20 cellular contexts compared by ENCODE assay signal in genomic region chr4:6448476-6449170, GRCh38. TPM values are rescaled to one million over a fixed set of nuclear protein-coding genes. Genes with fewer than 3 reads are reported as not detected.
DNase-seq lines count a peak whose midpoint lies in the region; ATAC-seq and TF ChIP-seq lines count a peak whose summit lies in the region.
"Had no signal": no experiment of that assay in that cellular context is flagged by ENCODE, and none has a peak within 500 bp of the region (broad histone marks: within the 10 kb centered on the region; RNA-seq: fewer than 3 reads in every experiment).

No MANE protein-coding gene starts in this region.

- H3K27ac ChIP-seq in BLaER1 (no peak overlapping the region), RWPE1 (peak overlapping the region; percentile 47), suprapubic skin (peak overlapping the region; percentile 73)
- H3K27ac ChIP-seq in CD8-positive, alpha-beta memory T cell (ENCODE audit: low read depth, low read length), result no peak overlapping the region
- H3K27ac ChIP-seq: HL-60, SK-N-MC had no signal

- H3K4me1 ChIP-seq in BLaER1, result peaks cover 43% of the 10 kb centered on the region
- H3K4me1 ChIP-seq in suprapubic skin, result peaks cover 33% of the 10 kb centered on the region
- no peaks in the 10 kb centered on the region for H3K4me1 ChIP-seq in CD8-positive, alpha-beta memory T cell (ENCODE audit: insufficient read depth, low read length)

- no peaks in the 10 kb centered on the region for H3K4me1 Mint-ChIP-seq in CD8-positive, alpha-beta memory T cell

- H3K27me3 ChIP-seq in BLaER1 (peaks cover 5% of the 10 kb centered on the region; the same call in 1 of the 2 replicates), suprapubic skin (peaks cover 45% of the 10 kb centered on the region)
- H3K27me3 ChIP-seq in CD8-positive, alpha-beta memory T cell (ENCODE audit: insufficient read depth, low read length, poor library complexity, severe bottlenecking), result no peaks in the 10 kb centered on the region

- TF ChIP-seq CTCF in RWPE1 (conservative IDR thresholded peaks at IDR 0.05; ENCODE audit: low read depth) (no peak), suprapubic skin (IDR thresholded peaks at IDR 0.05) (no peak)

- TF ChIP-seq POLR2A in suprapubic skin (IDR thresholded peaks at IDR 0.05), result no peak

- H3K9me3 ChIP-seq in BLaER1 (no peaks in the 10 kb centered on the region), suprapubic skin (no peaks in the 10 kb centered on the region)
- no peaks in the 10 kb centered on the region for H3K9me3 ChIP-seq in CD8-positive, alpha-beta memory T cell (ENCODE audit: low read length)

- H3K4me2 ChIP-seq in BLaER1, result peak overlapping the region; percentile 81

- H3K27ac Mint-ChIP-seq in CD8-positive, alpha-beta memory T cell, result peak overlapping the region in 1 of 8 donors; percentile 75

- H3K36me3 ChIP-seq in BLaER1 (no peaks in the 10 kb centered on the region), suprapubic skin (no peaks in the 10 kb centered on the region)
- no peaks in the 10 kb centered on the region for H3K36me3 ChIP-seq in CD8-positive, alpha-beta memory T cell (ENCODE audit: insufficient read depth, low read length)

- H3K27me3 Mint-ChIP-seq in CD8-positive, alpha-beta memory T cell, result peaks cover 6 to 38% of the 10 kb centered on the region in 2 donors

- H3K4me3 ChIP-seq in BLaER1, result no peak overlapping the region; the same call in 1 of the 2 replicates
- no peak overlapping the region for H3K4me3 ChIP-seq in suprapubic skin
- H3K4me3 ChIP-seq in CD8-positive, alpha-beta memory T cell (ENCODE audit: low read length), result no peak overlapping the region
- H3K4me3 ChIP-seq: SK-N-MC had no signal

- no peak overlapping the region for H3K4me3 Mint-ChIP-seq in CD8-positive, alpha-beta memory T cell

- CTCF ChIA-PET in RWPE1 (lab: Yijun Ruan, JAX), result no interaction called here
- CTCF ChIA-PET in CD8-positive, alpha-beta memory T cell (lab: Charles Lee), result no interaction called here

- DNase-seq in RWPE1 (ENCODE audit: low spot score) (no peak), suprapubic skin (ENCODE audit: low spot score in 2 of 2) (no peak), HCEC 1CT (no peak)
- DNase-seq in CD8-positive, alpha-beta memory T cell, result no peak
- DNase-seq: DMS79, H7, KBM-7, NCI-H1092, NCI-H1436, NCI-H2029 treated with DMSO at 0.1 percent for 48 hours, NCI-H345, NCI-H524, SHP77 treated with DMSO at 0.1 percent for 48 hours, SW 1271 had no signal

- WGBS in suprapubic skin, result 54% methylated on average over 8 of the region's 21 CpGs

- TF ChIP-seq EP300 in suprapubic skin (IDR thresholded peaks at IDR 0.05), result no peak

- H3K9me3 Mint-ChIP-seq in CD8-positive, alpha-beta memory T cell, result no peaks in the 10 kb centered on the region

- peaks cover 16% of the 10 kb centered on the region for H4K20me1 ChIP-seq in BLaER1

- no peak overlapping the region for H3K9ac ChIP-seq in BLaER1

- ATAC-seq in esophagus mucosa, result peak; percentile 21
- ATAC-seq in HG03378 (IDR thresholded peaks at IDR 0.05; ENCODE audit: unreplicated experiment), result no peak
- ATAC-seq: HepG2 had no signal

- H3K36me3 Mint-ChIP-seq in CD8-positive, alpha-beta memory T cell, result no peaks in the 10 kb centered on the region

- POLR2A ChIA-PET in RWPE1 (lab: Yijun Ruan, JAX; ENCODE audit: low non-redundant PET), result no interaction called here
- POLR2A ChIA-PET in CD8-positive, alpha-beta memory T cell (lab: Charles Lee), result no interaction called here

RNA-seq across cellular contexts. Expression of gene PPP2R2C, which starts 23.8 kb away (rescaled TPM):
- total RNA-seq in esophagus mucosa, result 65.7 TPM
- 10 to 100 TPM; 42.5 to 81.5 (median 61.0) TPM for total RNA-seq in suprapubic skin
- total RNA-seq in CD8-positive, alpha-beta memory T cell, result not detected
- polyA plus RNA-seq in CD8-positive, alpha-beta memory T cell, result not detected

Comparison
In these comparisons a context has a peak if more than half of its experiments do, and no peak if none do; other contexts are left out.
1. H3K27ac ChIP-seq: peak in RWPE1 (single experiment) and suprapubic skin (single experiment); none in BLaER1 (single experiment) and CD8-positive, alpha-beta memory T cell (single experiment).
2. RNA of gene PPP2R2C, which starts 23.8 kb away (total RNA-seq): 65.7 TPM in esophagus mucosa (single experiment) and 42.5 to 81.5 TPM in suprapubic skin; not detected in CD8-positive, alpha-beta memory T cell; every median in the first group is over 10 times any median in the second.